Comparison of ENCODE assay signal across 1 cellular context in genomic region chr19:7533925-7534480, GRCh38.
TF ChIP-seq lines count a peak whose summit lies in the region.

No MANE protein-coding gene starts in this region.

TF ChIP-seq in K562, 482 proteins besides CTCF, POLR2A, EP300 and RAD21 (continued from another document):
- TF ChIP-seq MITF (IDR thresholded peaks at IDR 0.05): no peak
- TF ChIP-seq ZBTB26 (CRISPR knock-in tag; IDR thresholded peaks at IDR 0.05): no peak
- TF ChIP-seq KLF1 (tag; IDR thresholded peaks at IDR 0.05): no peak
- peak; percentile 95 for TF ChIP-seq ZFP91 (CRISPR knock-in tag; IDR thresholded peaks at IDR 0.05)
- TF ChIP-seq ZNF140 (CRISPR knock-in tag; IDR thresholded peaks at IDR 0.05): no peak
- TF ChIP-seq PPARD (CRISPR knock-in tag; IDR thresholded peaks at IDR 0.05): no peak
